26 cellular contexts compared by ENCODE assay signal in the genomic region with DNA sequence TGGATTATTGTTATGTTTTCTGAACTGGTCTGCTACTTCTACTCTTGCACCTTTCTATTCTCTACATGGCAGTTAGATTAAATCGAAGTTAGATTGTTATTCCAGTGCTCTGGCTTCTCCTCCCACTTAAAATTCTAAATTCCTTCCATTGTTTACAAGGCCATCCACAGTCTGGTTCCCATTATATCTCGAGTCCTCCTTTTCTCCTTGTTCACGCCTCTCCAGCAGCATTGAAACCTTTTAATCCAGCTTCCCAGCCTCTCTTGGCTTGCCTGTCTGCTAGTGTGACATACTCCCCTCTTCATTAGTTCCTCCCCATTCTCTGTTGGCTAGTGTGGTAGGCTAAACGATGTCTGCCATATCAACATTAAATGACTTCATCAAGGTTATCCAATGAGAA. TPM values are rescaled to one million over a fixed set of nuclear protein-coding genes. Genes with fewer than 3 reads are reported as not detected.
DNase-seq lines count a peak whose midpoint lies in the region; ATAC-seq and TF ChIP-seq lines count a peak whose summit lies in the region.
"Had no signal": no experiment of that assay in that cellular context is flagged by ENCODE, and none has a peak within 500 bp of the region (broad histone marks: within the 10 kb centered on the region; RNA-seq: fewer than 3 reads in every experiment).

No MANE protein-coding gene starts in this region.

- H3K27ac ChIP-seq in mesendoderm (ENCODE audit: low read depth, low read length): no peak overlapping the region
- H3K27ac ChIP-seq: body of pancreas, ovary, tibial nerve had no signal

- H3K4me3 ChIP-seq in Caco-2 (ENCODE audit: low read depth, low read length) (no peak overlapping the region), mesendoderm (ENCODE audit: low read length) (no peak overlapping the region)
- H3K4me3 ChIP-seq: body of pancreas, K562, MG63, ovary, tibial nerve had no signal

- no peak overlapping the region for H2BK15ac ChIP-seq in mesendoderm (replicated peaks; ENCODE audit: low read depth)

- no peaks in the 10 kb centered on the region for H3K27me3 Mint-ChIP-seq in activated T-cell treated with anti-CD3 and anti-CD28 coated beads, Interleukin-2, amount 50 U/mL, for 24 hours
- no peaks in the 10 kb centered on the region for H3K27me3 Mint-ChIP-seq in Caco-2 (ENCODE audit: insufficient read depth, unreplicated experiment)
- no peaks in the 10 kb centered on the region for H3K27me3 Mint-ChIP-seq in activated T-helper 17 cell treated with anti-CD3 and anti-CD28 coated beads, Interleukin-2, amount 50 U/mL, for 72 hours
- no peaks in the 10 kb centered on the region for H3K27me3 Mint-ChIP-seq in T-helper 2 cell treated with Interferon-gamma antibody and Interleukin-4, amounts not matched to agents 5 μg/mL and 100 μg/mL, for 36 hours (ENCODE audit: low read depth)
- H3K27me3 Mint-ChIP-seq: CD8-positive, alpha-beta memory T cell; naive thymus-derived CD4-positive, alpha-beta T cell had no signal

- peak overlapping the region; percentile 1 for H3K27ac Mint-ChIP-seq in activated T-cell treated with anti-CD3 and anti-CD28 coated beads, Interleukin-2, amount 50 U/mL, for 24 hours
- H3K27ac Mint-ChIP-seq in Caco-2 (ENCODE audit: unreplicated experiment): peak overlapping the region; percentile 14
- peak overlapping the region; percentile 5 for H3K27ac Mint-ChIP-seq in activated T-helper 17 cell treated with anti-CD3 and anti-CD28 coated beads, Interleukin-2, amount 50 U/mL, for 72 hours
- no peak overlapping the region for H3K27ac Mint-ChIP-seq in T-helper 2 cell treated with Interferon-gamma antibody and Interleukin-4, amounts not matched to agents 5 μg/mL and 100 μg/mL, for 36 hours
- H3K27ac Mint-ChIP-seq: activated CD8-positive, alpha-beta T cell treated with anti-CD3 and anti-CD28 coated beads, Interleukin-2, amount 10 ng/mL, durations not matched to agents 7 days and 5 days had no signal

- no peaks in the 10 kb centered on the region for H3K27me3 ChIP-seq in Caco-2 (replicated peaks; ENCODE audit: control insufficient read depth, insufficient read depth, low read length)
- H3K27me3 ChIP-seq in mesendoderm (ENCODE audit: insufficient read depth, low read length, poor library complexity): no peaks in the 10 kb centered on the region
- H3K27me3 ChIP-seq: body of pancreas, MG63, ovary, tibial nerve had no signal

- POLR2A ChIA-PET in Caco-2 (lab: Charles Lee): interaction anchor here (0.9 kb wide), 1 partner anchor 23 kb away, joined by 3 read pairs; no protein-coding TSS in a partner anchor

- no peak overlapping the region for H4K5ac ChIP-seq in mesendoderm (ENCODE audit: low read length)

- no peak overlapping the region for H3K56ac ChIP-seq in mesendoderm (ENCODE audit: low read length)

- no peak overlapping the region for H2BK120ac ChIP-seq in mesendoderm (ENCODE audit: low read depth, low read length)

- no peak for DNase-seq in activated T-cell treated with anti-CD3 and anti-CD28 coated beads, Interleukin-2, amount 50 U/mL, for 24 hours
- DNase-seq in activated T-cell treated with anti-CD3 and anti-CD28 coated beads, Interleukin-2, amount 50 U/mL, for 1 hour: no peak
- DNase-seq in Caco-2 (no peak), mesendoderm (peak; percentile 86)
- DNase-seq in T-helper 2 cell treated with Interferon-gamma antibody and Interleukin-4, amounts not matched to agents 5 μg/mL and 100 μg/mL, for 36 hours (ENCODE audit: low spot score): no peak
- DNase-seq: activated CD4-positive, CD25-positive, alpha-beta regulatory T cell treated with anti-CD3 and anti-CD28 coated beads, Interleukin-2, amount 50 U/mL, for 72 hours; activated CD8-positive, alpha-beta T cell treated with anti-CD3 and anti-CD28 coated beads, Interleukin-2, amount 10 ng/mL, durations not matched to agents 7 days and 5 days; activated naive CD4-positive, alpha-beta T cell; body of pancreas; CD8-positive, alpha-beta memory T cell; HCEC 1CT; left colon; MG63; midbrain; naive thymus-derived CD4-positive, alpha-beta T cell; NCI-H2081; ovary; retina; RPMI8226; stimulated activated CD4-positive, alpha-beta T cell treated with anti-CD3 and anti-CD28 coated beads, Interleukin-2, amount 100 ng/mL, for 24 hours; T-helper 1 cell had no signal

- H3K4me3 Mint-ChIP-seq in activated T-cell treated with anti-CD3 and anti-CD28 coated beads, Interleukin-2, amount 50 U/mL, for 24 hours: no peak overlapping the region
- H3K4me3 Mint-ChIP-seq in Caco-2 (ENCODE audit: unreplicated experiment): no peak overlapping the region
- no peak overlapping the region for H3K4me3 Mint-ChIP-seq in activated T-helper 17 cell treated with anti-CD3 and anti-CD28 coated beads, Interleukin-2, amount 50 U/mL, for 72 hours
- H3K4me3 Mint-ChIP-seq in T-helper 2 cell treated with Interferon-gamma antibody and Interleukin-4, amounts not matched to agents 5 μg/mL and 100 μg/mL, for 36 hours: no peak overlapping the region
- H3K4me3 Mint-ChIP-seq: activated CD8-positive, alpha-beta T cell treated with anti-CD3 and anti-CD28 coated beads, Interleukin-2, amount 10 ng/mL, durations not matched to agents 7 days and 5 days; CD8-positive, alpha-beta memory T cell; naive thymus-derived CD4-positive, alpha-beta T cell had no signal

- intact Hi-C loops in Caco-2 (cut with micrococcal nuclease; ENCODE audit: unreplicated experiment): no loop called here

- no peak overlapping the region for H3K23ac ChIP-seq in mesendoderm (ENCODE audit: low read length)

- H3K36me3 ChIP-seq in Caco-2 (ENCODE audit: control insufficient read depth, insufficient read depth, low read length) (no peaks in the 10 kb centered on the region), mesendoderm (ENCODE audit: control insufficient read depth, insufficient read depth, low read length) (no peaks in the 10 kb centered on the region)
- H3K36me3 ChIP-seq: ovary had no signal

- CTCF ChIA-PET in Caco-2 (lab: Charles Lee): no interaction called here

- TF ChIP-seq CTCF in Caco-2 (IDR thresholded peaks at IDR 0.05; ENCODE audit: insufficient read depth in 1 of 2, low read depth in 1 of 2, low read length in 1 of 2, severe bottlenecking in 1 of 2, unreplicated experiment in 1 of 2): no peak

- no peak overlapping the region for H3K4ac ChIP-seq in mesendoderm (ENCODE audit: low read depth, low read length)

- peaks cover 43% of the 10 kb centered on the region for H3K36me3 Mint-ChIP-seq in activated T-cell treated with anti-CD3 and anti-CD28 coated beads, Interleukin-2, amount 50 U/mL, for 24 hours (ENCODE audit: low read depth)
- peaks cover 93% of the 10 kb centered on the region for H3K36me3 Mint-ChIP-seq in Caco-2 (ENCODE audit: insufficient read depth, unreplicated experiment)
- peaks cover 31% of the 10 kb centered on the region for H3K36me3 Mint-ChIP-seq in activated T-helper 17 cell treated with anti-CD3 and anti-CD28 coated beads, Interleukin-2, amount 50 U/mL, for 72 hours (ENCODE audit: low read depth)
- H3K36me3 Mint-ChIP-seq in T-helper 2 cell treated with Interferon-gamma antibody and Interleukin-4, amounts not matched to agents 5 μg/mL and 100 μg/mL, for 36 hours (ENCODE audit: low read depth): peaks cover 27% of the 10 kb centered on the region

- no peak overlapping the region for H2BK5ac ChIP-seq in mesendoderm (ENCODE audit: low read length)

- BruUV-seq in Caco-2 (replicated peaks; lab: Mats Ljungman, UMichigan): no TSS peak

- H3K4me1 ChIP-seq in Caco-2 (peaks cover 6% of the 10 kb centered on the region; the same call in 1 of the 2 replicates), mesendoderm (ENCODE audit: control insufficient read depth, low read depth, low read length) (peaks cover 11% of the 10 kb centered on the region)

- peaks cover 2% of the 10 kb centered on the region for H3K9me3 Mint-ChIP-seq in activated T-cell treated with anti-CD3 and anti-CD28 coated beads, Interleukin-2, amount 50 U/mL, for 24 hours
- no peaks in the 10 kb centered on the region for H3K9me3 Mint-ChIP-seq in Caco-2 (ENCODE audit: unreplicated experiment)
- H3K9me3 Mint-ChIP-seq in activated T-helper 17 cell treated with anti-CD3 and anti-CD28 coated beads, Interleukin-2, amount 50 U/mL, for 72 hours: no peaks in the 10 kb centered on the region
- peaks cover 3% of the 10 kb centered on the region for H3K9me3 Mint-ChIP-seq in T-helper 2 cell treated with Interferon-gamma antibody and Interleukin-4, amounts not matched to agents 5 μg/mL and 100 μg/mL, for 36 hours
- H3K9me3 Mint-ChIP-seq: CD8-positive, alpha-beta memory T cell had no signal

- no peaks in the 10 kb centered on the region for H3K9me3 ChIP-seq in Caco-2
- H3K9me3 ChIP-seq: body of pancreas, MG63, ovary, tibial nerve had no signal

- no peak overlapping the region for H4K8ac ChIP-seq in mesendoderm (ENCODE audit: low read depth, low read length)

- peaks cover 52% of the 10 kb centered on the region for H3K4me1 Mint-ChIP-seq in activated T-cell treated with anti-CD3 and anti-CD28 coated beads, Interleukin-2, amount 50 U/mL, for 24 hours (ENCODE audit: low read depth)
- H3K4me1 Mint-ChIP-seq in Caco-2 (ENCODE audit: low read depth, unreplicated experiment): peaks cover 25% of the 10 kb centered on the region
- H3K4me1 Mint-ChIP-seq in activated T-helper 17 cell treated with anti-CD3 and anti-CD28 coated beads, Interleukin-2, amount 50 U/mL, for 72 hours: peaks cover 24% of the 10 kb centered on the region
- peaks cover 11% of the 10 kb centered on the region for H3K4me1 Mint-ChIP-seq in T-helper 2 cell treated with Interferon-gamma antibody and Interleukin-4, amounts not matched to agents 5 μg/mL and 100 μg/mL, for 36 hours (ENCODE audit: low read depth)

- WGBS in mesendoderm (ENCODE audit: extremely low coverage, insufficient coverage, low lambda C conversion rate): no CpG with 5 or more reads among the region's 4 CpGs

- H3K18ac ChIP-seq in mesendoderm (ENCODE audit: low read length): no peak overlapping the region

- H2AK5ac ChIP-seq in mesendoderm (ENCODE audit: low read length): no peak overlapping the region

- peaks cover 2% of the 10 kb centered on the region for H3K79me2 ChIP-seq in mesendoderm (ENCODE audit: control insufficient read depth, insufficient read depth, low read length)

- H3K9ac ChIP-seq in mesendoderm (ENCODE audit: low read length): no peak overlapping the region

- peaks cover 3% of the 10 kb centered on the region for H3K79me1 ChIP-seq in mesendoderm (ENCODE audit: low read length)

- H3K4me2 ChIP-seq in mesendoderm (ENCODE audit: low read length): no peak overlapping the region

- no peak for ATAC-seq in activated T-helper 17 cell treated with anti-CD3 and anti-CD28 coated beads, Interleukin-2, amount 50 U/mL, for 72 hours (replicated peaks)
- ATAC-seq in GM21447 (IDR thresholded peaks at IDR 0.05; ENCODE audit: unreplicated experiment): no peak
- no peak for ATAC-seq in GM21367 (IDR thresholded peaks at IDR 0.05; ENCODE audit: unreplicated experiment)
- ATAC-seq: activated CD8-positive, alpha-beta T cell treated with anti-CD3 and anti-CD28 coated beads, Interleukin-2, amount 10 ng/mL, durations not matched to agents 7 days and 5 days; body of pancreas; K562; left colon; naive thymus-derived CD4-positive, alpha-beta T cell had no signal

RNA-seq across cellular contexts. Expression of a gene that starts 54.5 kb away (rescaled TPM):
- 71.0 and 72.2 TPM in 2 replicates for total RNA-seq in Caco-2 (2022)
- 10 to 100 TPM in 1 of 2 donors, 1 to 10 TPM in 1; 7.5 to 15.6 TPM for total RNA-seq in activated T-helper 17 cell treated with anti-CD3 and anti-CD28 coated beads, Interleukin-2, amount 50 U/mL, for 72 hours
- polyA plus RNA-seq in mesendoderm (2013, experiment 1 of 2): 3.6 TPM
- polyA plus RNA-seq in mesendoderm (2013, experiment 2 of 2): 3.7 TPM
